Comparison of ENCODE assay signal across 8 cellular contexts in the genomic region with DNA sequence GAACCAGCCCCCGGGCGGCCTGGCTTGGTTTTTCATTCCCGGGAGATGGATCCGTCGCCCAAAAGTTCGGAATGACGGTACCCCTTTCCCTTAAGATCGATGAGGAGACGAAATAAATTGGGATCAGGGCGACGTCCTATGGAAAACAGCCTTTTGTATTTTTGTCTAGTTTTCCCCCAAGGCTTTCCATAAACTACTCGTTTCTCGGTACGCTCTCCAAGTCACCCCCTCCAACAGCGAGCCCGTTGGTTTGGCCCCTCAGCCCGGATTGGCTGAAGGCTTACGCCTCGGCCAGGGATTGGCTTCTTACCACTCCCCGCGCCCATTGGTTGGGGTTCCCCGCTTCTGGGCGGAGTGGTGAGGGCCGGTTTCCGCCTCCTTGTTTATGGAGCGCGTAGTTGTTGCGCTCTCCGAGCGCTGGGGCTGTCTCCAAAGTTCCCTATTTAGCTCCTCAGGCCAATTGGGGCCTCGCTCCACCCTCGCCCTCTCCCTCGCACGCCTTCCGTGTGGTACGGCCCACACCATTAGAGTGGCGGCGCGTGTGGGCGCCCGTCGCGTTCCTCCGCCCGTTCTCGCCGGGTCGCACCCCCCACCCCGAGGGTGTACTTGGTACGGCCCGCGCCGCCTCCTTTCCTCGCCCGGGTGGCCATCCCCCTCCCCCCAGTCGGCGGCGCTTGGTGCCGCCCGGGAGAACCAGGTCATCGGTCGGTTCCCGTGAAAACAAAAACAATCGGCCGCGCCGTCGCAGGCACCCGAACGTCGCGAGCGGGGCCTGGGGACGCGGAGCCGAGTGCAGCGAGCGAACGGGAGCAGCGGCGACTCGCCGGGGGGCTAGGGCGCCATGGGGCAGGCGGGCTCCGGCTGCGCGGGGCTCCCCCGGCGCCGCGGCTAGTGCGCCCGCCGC. TPM values are rescaled to one million over a fixed set of nuclear protein-coding genes. Genes with fewer than 3 reads are reported as not detected.
DNase-seq lines count a peak whose midpoint lies in the region; ATAC-seq, FAIRE-seq and TF ChIP-seq lines count a peak whose summit lies in the region.
"Not testable (repeated sequence)": the region's sequence is repeated elsewhere in the genome, so short reads cannot be mapped to it uniquely, and the experiment has no call there.

A gene with protein sequence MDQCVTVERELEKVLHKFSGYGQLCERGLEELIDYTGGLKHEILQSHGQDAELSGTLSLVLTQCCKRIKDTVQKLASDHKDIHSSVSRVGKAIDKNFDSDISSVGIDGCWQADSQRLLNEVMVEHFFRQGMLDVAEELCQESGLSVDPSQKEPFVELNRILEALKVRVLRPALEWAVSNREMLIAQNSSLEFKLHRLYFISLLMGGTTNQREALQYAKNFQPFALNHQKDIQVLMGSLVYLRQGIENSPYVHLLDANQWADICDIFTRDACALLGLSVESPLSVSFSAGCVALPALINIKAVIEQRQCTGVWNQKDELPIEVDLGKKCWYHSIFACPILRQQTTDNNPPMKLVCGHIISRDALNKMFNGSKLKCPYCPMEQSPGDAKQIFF (plus strand): TSS at position 655 of the 904 bp plus-strand sequence. CDS start 377 bp downstream, outside the sequence.

- 9% methylated on average over 19 of the region's 95 CpGs for WGBS in K562 (ENCODE audit: insufficient coverage, low coverage, missing lambda C conversion rate)

- not testable (repeated sequence) for TF ChIP-seq CTCF in K562 (IDR thresholded peaks at IDR 0.05 in 2 of 3, conservative IDR thresholded peaks at IDR 0.05 in 1 of 3; ENCODE audit: insufficient read depth in 2 of 3, low read depth in 1 of 3, low read length in 3 of 3); uterus (IDR thresholded peaks at IDR 0.05)

- ATAC-seq in GM18505 (IDR thresholded peaks at IDR 0.05; ENCODE audit: unreplicated experiment): peak; percentile 85
- peak; percentile 83 for ATAC-seq in HG02973 (IDR thresholded peaks at IDR 0.05; ENCODE audit: unreplicated experiment)
- ATAC-seq in K562: peak; percentile 97

- TF ChIP-seq EP300 in K562 (IDR thresholded peaks at IDR 0.05; ENCODE audit: low read length): not testable (repeated sequence)

- H3K4me1 ChIP-seq in K562 (replicated peaks in 1 of 2; ENCODE audit: control insufficient read depth in 2 of 2, insufficient read depth in 2 of 2, low read length in 2 of 2); uterus: not testable (repeated sequence)

- H3K4me3 ChIP-seq in K562: peak within 1 kb of the TSS; percentile 53
- peak within 1 kb of the TSS; percentile 33 to 69 for H3K4me3 ChIP-seq in uterus

- H3K4me2 ChIP-seq in K562 (ENCODE audit: insufficient read depth, low read length): peak within 1 kb of the TSS; percentile 62

- H3K9me3 ChIP-seq in K562 (replicated peaks; ENCODE audit: control insufficient read depth, insufficient read depth, low read depth, low read length); uterus: not testable (repeated sequence)

- CTCF ChIA-PET in K562 (lab: Yijun Ruan, JAX; ENCODE audit: low intra/inter-chr PET ratio): not testable (repeated sequence)

- not testable (repeated sequence) for H3K27me3 ChIP-seq in K562 (ENCODE audit: control insufficient read depth in 2 of 2, insufficient read depth in 2 of 2, low read length in 2 of 2); uterus

- peak; percentile 65 for DNase-seq in NCI-H2107 treated with DMSO at 0.1 percent for 48 hours (lab: John Stamatoyannopoulos, UW; ENCODE audit: unreplicated experiment)
- DNase-seq in UCSD-AML1 (lab: John Stamatoyannopoulos, UW; ENCODE audit: unreplicated experiment): peak; percentile 98
- DNase-seq in K562 (ENCODE audit: extremely low read depth in 1 of 4, low spot score in 3 of 4): peak; percentile 64 to 88 (median 65)
- peak; percentile 81 to 93 for DNase-seq in hippocampal formation (lab: John Stamatoyannopoulos, UW)
- DNase-seq in renal cortical epithelial cell (ENCODE audit: low read depth): peak; percentile 56
- DNase-seq in uterus: peak; percentile 93 to 95

- 0 out of 2 replicates have a peak within 1 kb of the TSS, but pooled peaks have one; percentile 63 for H2AFZ ChIP-seq in K562 (ENCODE audit: low read depth, low read length)

- not testable (repeated sequence) for TF ChIP-seq RAD21 in K562 (CRISPR knock-in tag; conservative IDR thresholded peaks at IDR 0.05 in 1 of 2, IDR thresholded peaks at IDR 0.05 in 1 of 2)

- peak; percentile 93 for FAIRE-seq in K562 (lab: Jason Lieb, UNC)

- intact Hi-C loops in K562 (cut with micrococcal nuclease); uterus (cut with DNase I; ENCODE audit: low total_unique reads): not testable (repeated sequence)

- not testable (repeated sequence) for H3K9me1 ChIP-seq in K562 (ENCODE audit: control insufficient read depth, insufficient read depth, low read length)

- H4K20me1 ChIP-seq in K562 (replicated peaks; ENCODE audit: control insufficient read depth, insufficient read depth, low read length): not testable (repeated sequence)

- peak within 1 kb of the TSS; percentile 63 to 95; a peak in 3 of 4 replicates for H3K9ac ChIP-seq in K562 (ENCODE audit: insufficient read depth in 1 of 2, low read depth in 2 of 2, low read length in 2 of 2)

- H3K27ac ChIP-seq in K562 (ENCODE audit: extremely low read depth, low read depth, low read length): peak within 1 kb of the TSS; percentile 78; the same call in 2 of the 3 replicates
- H3K27ac ChIP-seq in uterus: peak within 1 kb of the TSS; percentile 90 to 92

- POLR2A ChIA-PET in K562 (lab: Yijun Ruan, JAX): not testable (repeated sequence)

- BruUV-seq in K562 (replicated peaks; lab: Mats Ljungman, UMichigan): not testable (repeated sequence)

- H3K36me3 ChIP-seq in K562 (ENCODE audit: control insufficient read depth, insufficient read depth, low read length); uterus: not testable (repeated sequence)

- in situ Hi-C loops in K562 (cut with MboI): not testable (repeated sequence)

- TF ChIP-seq POLR2A in GM18505 (IDR thresholded peaks at IDR 0.05; ENCODE audit: borderline replicate concordance, extremely low read depth, insufficient read depth, insufficient read length): peak; percentile 55
- TF ChIP-seq POLR2A in K562 (conservative IDR thresholded peaks at IDR 0.05): 0 out of 2 replicates have a peak, but pooled peaks have one; percentile 40
- TF ChIP-seq POLR2A in uterus (IDR thresholded peaks at IDR 0.05): peak; percentile 74 to 80

- peaks cover 14% of the 10 kb centered on the region for H3K79me2 ChIP-seq in K562 (ENCODE audit: control insufficient read depth, insufficient read depth, low read length)

TF ChIP-seq in K562, 482 proteins besides CTCF, POLR2A, EP300 and RAD21 (continues in another document):
- TF ChIP-seq, protein P1, sequence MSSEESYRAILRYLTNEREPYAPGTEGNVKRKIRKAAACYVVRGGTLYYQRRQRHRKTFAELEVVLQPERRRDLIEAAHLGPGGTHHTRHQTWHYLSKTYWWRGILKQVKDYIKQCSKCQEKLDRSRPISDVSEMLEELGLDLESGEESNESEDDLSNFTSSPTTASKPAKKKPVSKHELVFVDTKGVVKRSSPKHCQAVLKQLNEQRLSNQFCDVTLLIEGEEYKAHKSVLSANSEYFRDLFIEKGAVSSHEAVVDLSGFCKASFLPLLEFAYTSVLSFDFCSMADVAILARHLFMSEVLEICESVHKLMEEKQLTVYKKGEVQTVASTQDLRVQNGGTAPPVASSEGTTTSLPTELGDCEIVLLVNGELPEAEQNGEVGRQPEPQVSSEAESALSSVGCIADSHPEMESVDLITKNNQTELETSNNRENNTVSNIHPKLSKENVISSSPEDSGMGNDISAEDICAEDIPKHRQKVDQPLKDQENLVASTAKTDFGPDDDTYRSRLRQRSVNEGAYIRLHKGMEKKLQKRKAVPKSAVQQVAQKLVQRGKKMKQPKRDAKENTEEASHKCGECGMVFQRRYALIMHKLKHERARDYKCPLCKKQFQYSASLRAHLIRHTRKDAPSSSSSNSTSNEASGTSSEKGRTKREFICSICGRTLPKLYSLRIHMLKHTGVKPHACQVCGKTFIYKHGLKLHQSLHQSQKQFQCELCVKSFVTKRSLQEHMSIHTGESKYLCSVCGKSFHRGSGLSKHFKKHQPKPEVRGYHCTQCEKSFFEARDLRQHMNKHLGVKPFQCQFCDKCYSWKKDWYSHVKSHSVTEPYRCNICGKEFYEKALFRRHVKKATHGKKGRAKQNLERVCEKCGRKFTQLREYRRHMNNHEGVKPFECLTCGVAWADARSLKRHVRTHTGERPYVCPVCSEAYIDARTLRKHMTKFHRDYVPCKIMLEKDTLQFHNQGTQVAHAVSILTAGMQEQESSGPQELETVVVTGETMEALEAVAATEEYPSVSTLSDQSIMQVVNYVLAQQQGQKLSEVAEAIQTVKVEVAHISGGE (CRISPR knock-in tag; IDR thresholded peaks at IDR 0.05): peak in 1 of 3 experiments; percentile 67; a peak in 2 of 6 replicates
- TF ChIP-seq FOXK2 (conservative IDR thresholded peaks at IDR 0.05 in 1 of 2, IDR thresholded peaks at IDR 0.05 in 1 of 2; ENCODE audit: low read depth in 2 of 2) (peak in 1 of 2 experiments; percentile 46; a peak in 2 of 4 replicates), RB1 (IDR thresholded peaks at IDR 0.05; ENCODE audit: low read depth) (0 out of 2 replicates have a peak, but pooled peaks have one; percentile 15)

RNA-seq across cellular contexts. Expression of the gene that starts here (rescaled TPM):
- total RNA-seq in K562 (2011; cell fraction: chromatin; rRNA removed; ENCODE audit: low replicate concordance): 6.2 and 11.8 TPM in 2 replicates
- 5.0 and 6.4 TPM in 2 replicates for total RNA-seq in K562 (2011; cell fraction: nucleolus; rRNA removed)
- 9.9 and 15.2 TPM in 2 replicates for total RNA-seq in K562 (2011; cell fraction: nucleoplasm; rRNA removed)
- total RNA-seq in K562 (2014; rRNA removed) (34.1 and 35.6 TPM in 2 replicates), K562 (2014; rRNA removed; fragmentation: Illumina TruSeq; extraction: Trizol) (40.7 and 43.7 TPM in 2 replicates), K562 (2015; rRNA removed; fragmentation: Illumina TruSeq; extraction: Trizol) (31.4 and 38.8 TPM in 2 replicates), K562 (2021) (36.1 and 43.2 TPM in 2 replicates), renal cortical epithelial cell (43.9 and 72.5 TPM in 2 replicates), uterus (10 to 100 TPM; 33.6 to 71.5 (median 38.0) TPM)
- polyA plus RNA-seq in K562 (2011; rRNA removed) (19.3 and 33.1 TPM in 2 replicates), K562 (2014; fragmentation: Illumina TruSeq; extraction: Trizol) (28.8 and 43.5 TPM in 2 replicates), K562 (2014; fragmentation: Nextera tagmentation; extraction: Ambion mirVana) (10 to 100 TPM; 13.2 to 16.4 TPM), K562 (2014; rRNA removed) (19.4 and 23.4 TPM in 2 replicates)
- 15.4 and 20.2 TPM in 2 replicates for polyA plus RNA-seq in K562 (2011; cell fraction: cytosol; rRNA removed)
- polyA plus RNA-seq in K562 (2011; cell fraction: nucleus; rRNA removed): 7.8 and 8.9 TPM in 2 replicates
- polyA plus RNA-seq in K562 (2012): 16.3 and 16.6 TPM in 2 replicates
- 58.7 and 78.9 TPM in 2 replicates for polyA minus RNA-seq in K562 (2011; rRNA and poly(A)+ RNA removed)
- polyA minus RNA-seq in K562 (2011; cell fraction: cytosol; rRNA and poly(A)+ RNA removed): 25.3 and 48.9 TPM in 2 replicates
- polyA minus RNA-seq in K562 (2011; cell fraction: nucleus; rRNA and poly(A)+ RNA removed): 7.8 and 10.0 TPM in 2 replicates

Comparison
In these comparisons a context has a peak if more than half of its experiments do, and no peak if none do; other contexts are left out.
1. Peak in every context shown above with its lines: DNase-seq, ATAC-seq, H3K4me3 ChIP-seq and H3K27ac ChIP-seq.